23 cellular contexts compared by ENCODE assay signal in the genomic region with DNA sequence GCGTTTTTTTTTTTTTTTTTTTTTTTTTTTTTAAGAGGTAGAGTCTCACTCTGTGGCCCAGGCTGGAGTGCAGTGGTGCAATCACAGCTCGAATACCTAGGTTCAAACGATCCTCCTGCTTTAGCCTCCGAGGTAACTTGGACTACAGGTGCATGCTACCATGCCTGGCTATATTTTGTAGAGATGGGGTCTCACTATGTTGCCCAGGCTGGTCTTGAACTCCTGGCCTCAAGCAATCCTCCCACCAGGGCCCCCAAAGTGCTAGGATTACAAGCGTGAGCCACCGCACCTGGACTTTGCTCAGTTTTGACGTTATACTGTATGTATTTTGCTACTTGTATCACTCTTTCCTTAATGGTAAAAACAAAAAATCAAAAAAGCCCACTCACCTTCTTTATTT.
A peak's percentile ranks its signal among the peaks of the same experiment; 100 is the strongest.
DNase-seq lines count a peak whose midpoint lies in the region; ATAC-seq, FAIRE-seq and TF ChIP-seq lines count a peak whose summit lies in the region.
"Had no signal": no experiment of that assay in that cellular context is flagged by ENCODE, and none has a peak within 500 bp of the region (broad histone marks: within the 10 kb centered on the region; RNA-seq: fewer than 3 reads in every experiment).

No MANE protein-coding gene starts in this region.

- H3K27me3 Mint-ChIP-seq in WTC11 (ENCODE audit: low read depth) = no peaks in the 10 kb centered on the region; the same call in 1 of the 2 replicates

- no peaks in the 10 kb centered on the region for H3K36me3 Mint-ChIP-seq in WTC11
- H3K36me3 Mint-ChIP-seq: CD8-positive, alpha-beta T cell had no signal

- TF ChIP-seq EP300 in HepG2 (IDR thresholded peaks at IDR 0.05; ENCODE audit: low read depth in 2 of 2, low read length in 2 of 2) = no peak
- TF ChIP-seq EP300 in HepG2 (CRISPR knock-in tag; IDR thresholded peaks at IDR 0.05; ENCODE audit: borderline replicate concordance) = no peak

- H3K4me1 ChIP-seq in HepG2 (ENCODE audit: insufficient read depth, low read length) (no peaks in the 10 kb centered on the region), right lobe of liver (peaks cover 0 to 14% (median 3%) of the 10 kb centered on the region in 4 donors), upper lobe of right lung (no peaks in the 10 kb centered on the region)
- H3K4me1 ChIP-seq: BLaER1 treated with 17β-estradiol and CSF1 and Interleukin-3, amounts not matched to agents 10 nM and 100 nM; Caco-2 had no signal

- no peak for ATAC-seq in HepG2
- ATAC-seq in right lobe of liver = no peak
- no peak for ATAC-seq in WTC11
- no peak for ATAC-seq in upper lobe of right lung
- ATAC-seq: A549; CD8-positive, alpha-beta T cell; GM12878 had no signal

- no peaks in the 10 kb centered on the region for H4K20me1 ChIP-seq in HepG2 (ENCODE audit: insufficient read depth, low read length)
- H4K20me1 ChIP-seq: BLaER1 treated with 17β-estradiol and CSF1 and Interleukin-3, amounts not matched to agents 10 nM and 100 nM had no signal

- peaks cover 5% of the 10 kb centered on the region for H3K9me3 Mint-ChIP-seq in WTC11
- H3K9me3 Mint-ChIP-seq: CD4-positive, alpha-beta T cell; CD8-positive, alpha-beta T cell had no signal

- H3K27ac Mint-ChIP-seq in WTC11 = no peak overlapping the region
- H3K27ac Mint-ChIP-seq: B cell; CD4-positive, alpha-beta T cell; CD8-positive, alpha-beta T cell had no signal

- CTCF ChIA-PET in HepG2 (lab: Yijun Ruan, JAX; ENCODE audit: low intra/inter-chr PET ratio, low total read pairs) (no interaction called here), WTC11 (lab: Charles Lee) (interaction anchor here (0.7 to 5.2 kb wide), 5 partner anchors 17 to 456 kb away, joined by 3 to 34 read pairs (median 5); partner anchors contain the start of gene KCNB1)

- no peak overlapping the region for H2AFZ ChIP-seq in HepG2 (ENCODE audit: low read length)

- no peak for TF ChIP-seq RAD21 in HepG2 (CRISPR knock-in tag; IDR thresholded peaks at IDR 0.05)

- H3K79me2 ChIP-seq in HepG2 (ENCODE audit: insufficient read depth, low read length) = no peaks in the 10 kb centered on the region

- no peak for FAIRE-seq in HepG2 (lab: Jason Lieb, UNC)
- FAIRE-seq: A549, D721Med, GM12878, GM12892, GM18507 had no signal

- in situ Hi-C loops in HepG2 (cut with HindIII; ENCODE audit: extremely low pct_ligation_motif_present, low pct_unique_long_range_greater_than_20kb) = no loop called here

- H3K9me3 ChIP-seq in HepG2 (ENCODE audit: low read length) (no peaks in the 10 kb centered on the region), right lobe of liver (no peaks in the 10 kb centered on the region), upper lobe of right lung (no peaks in the 10 kb centered on the region)
- H3K9me3 ChIP-seq: A549 had no signal

- no TSS peak for BruUV-seq in HepG2 (replicated peaks; lab: Mats Ljungman, UMichigan)

- peaks cover 10 to 48% of the 10 kb centered on the region in 2 experiments; a peak in 4 of 5 replicates for H3K27me3 ChIP-seq in HepG2 (ENCODE audit: control insufficient read depth in 1 of 2, insufficient read depth in 2 of 2, low read length in 2 of 2)
- no peaks in the 10 kb centered on the region for H3K27me3 ChIP-seq in right lobe of liver
- no peaks in the 10 kb centered on the region for H3K27me3 ChIP-seq in upper lobe of right lung
- H3K27me3 ChIP-seq: BLaER1 treated with 17β-estradiol and CSF1 and Interleukin-3, amounts not matched to agents 10 nM and 100 nM had no signal

- H3K4me3 Mint-ChIP-seq in WTC11 = no peak overlapping the region
- H3K4me3 Mint-ChIP-seq: B cell; CD4-positive, alpha-beta T cell; CD8-positive, alpha-beta T cell had no signal

- H3K4me3 ChIP-seq in HepG2 (replicated peaks in 1 of 3; ENCODE audit: insufficient read depth in 1 of 3, low read depth in 2 of 3, low read length in 3 of 3) = no peak overlapping the region
- no peak overlapping the region for H3K4me3 ChIP-seq in right lobe of liver
- no peak overlapping the region for H3K4me3 ChIP-seq in upper lobe of right lung
- H3K4me3 ChIP-seq: A549; BLaER1 treated with 17β-estradiol and CSF1 and Interleukin-3, amounts not matched to agents 10 nM and 100 nM; GM12878 had no signal

- 1% methylated on average over 7 of the region's 7 CpGs for WGBS in HepG2 (ENCODE audit: low lambda C conversion rate)
- 66% methylated on average over 6 of the region's 7 CpGs for WGBS in right lobe of liver (ENCODE audit: insufficient coverage, low coverage, low lambda C conversion rate, missing lambda C conversion rate)

- POLR2A ChIA-PET in HepG2 (lab: Yijun Ruan, JAX) = no interaction called here
- POLR2A ChIA-PET in WTC11 (lab: Charles Lee) = no interaction called here

- DNase-seq in HepG2 (ENCODE audit: low spot score) (no peak), right lobe of liver (no peak), WTC11 (ENCODE audit: low spot score) (no peak), posterior vena cava (ENCODE audit: low spot score) (peak; percentile 18), upper lobe of right lung (no peak), iPS-NIHi11 (ENCODE audit: low spot score) (no peak)
- DNase-seq: AML-193; Caco-2; Calu3; CD4-positive, alpha-beta T cell; CD8-positive, alpha-beta T cell; DND-41; EL; GDM1 had no signal

- no peak for TF ChIP-seq POLR2A in HepG2 (IDR thresholded peaks at IDR 0.05; ENCODE audit: insufficient read depth in 1 of 2, low read depth in 2 of 2, low read length in 2 of 2)
- no peak for TF ChIP-seq POLR2A in right lobe of liver (IDR thresholded peaks at IDR 0.05)

- intact Hi-C loops in HepG2 (cut with micrococcal nuclease; ENCODE audit: unreplicated experiment) = no loop called here
- intact Hi-C loops in right lobe of liver (cut with DNase I) = no loop called here
- intact Hi-C loops in posterior vena cava (cut with DNase I) = no loop called here
- intact Hi-C loops in upper lobe of right lung (cut with DNase I) = no loop called here

- TF ChIP-seq CTCF in HepG2 (CRISPR knock-in tag; IDR thresholded peaks at IDR 0.05) (no peak), right lobe of liver (IDR thresholded peaks at IDR 0.05) (no peak), WTC11 (IDR thresholded peaks at IDR 0.05) (no peak), upper lobe of right lung (IDR thresholded peaks at IDR 0.05) (no peak)

- no peak overlapping the region for H3K9ac ChIP-seq in HepG2 (ENCODE audit: insufficient read depth, low read depth, low read length)
- H3K9ac ChIP-seq: BLaER1 treated with 17β-estradiol and CSF1 and Interleukin-3, amounts not matched to agents 10 nM and 100 nM had no signal

- H3K4me1 Mint-ChIP-seq in WTC11 = peaks cover 19% of the 10 kb centered on the region
- H3K4me1 Mint-ChIP-seq: B cell had no signal

- H3K27ac ChIP-seq in HepG2 (ENCODE audit: extremely low read length, insufficient read depth, low read length) (no peak overlapping the region), right lobe of liver (no peak overlapping the region), upper lobe of right lung (no peak overlapping the region)
- H3K27ac ChIP-seq: 22Rv1; BLaER1 treated with 17β-estradiol and CSF1 and Interleukin-3, amounts not matched to agents 10 nM and 100 nM; C4-2B had no signal

- H3K4me2 ChIP-seq in HepG2 (ENCODE audit: low read depth, low read length) = no peak overlapping the region
- H3K4me2 ChIP-seq: A549; BLaER1 treated with 17β-estradiol and CSF1 and Interleukin-3, amounts not matched to agents 10 nM and 100 nM had no signal

- H3K36me3 ChIP-seq in HepG2 (replicated peaks in 1 of 2; ENCODE audit: control insufficient read depth in 1 of 2, insufficient read depth in 2 of 2, low read length in 2 of 2) (no peaks in the 10 kb centered on the region), right lobe of liver (no peaks in the 10 kb centered on the region), upper lobe of right lung (no peaks in the 10 kb centered on the region)
- H3K36me3 ChIP-seq: BLaER1 treated with 17β-estradiol and CSF1 and Interleukin-3, amounts not matched to agents 10 nM and 100 nM had no signal

TF ChIP-seq in HepG2, 621 proteins besides CTCF, POLR2A, EP300 and RAD21 (continues in another document):
- TF ChIP-seq, protein P1, sequence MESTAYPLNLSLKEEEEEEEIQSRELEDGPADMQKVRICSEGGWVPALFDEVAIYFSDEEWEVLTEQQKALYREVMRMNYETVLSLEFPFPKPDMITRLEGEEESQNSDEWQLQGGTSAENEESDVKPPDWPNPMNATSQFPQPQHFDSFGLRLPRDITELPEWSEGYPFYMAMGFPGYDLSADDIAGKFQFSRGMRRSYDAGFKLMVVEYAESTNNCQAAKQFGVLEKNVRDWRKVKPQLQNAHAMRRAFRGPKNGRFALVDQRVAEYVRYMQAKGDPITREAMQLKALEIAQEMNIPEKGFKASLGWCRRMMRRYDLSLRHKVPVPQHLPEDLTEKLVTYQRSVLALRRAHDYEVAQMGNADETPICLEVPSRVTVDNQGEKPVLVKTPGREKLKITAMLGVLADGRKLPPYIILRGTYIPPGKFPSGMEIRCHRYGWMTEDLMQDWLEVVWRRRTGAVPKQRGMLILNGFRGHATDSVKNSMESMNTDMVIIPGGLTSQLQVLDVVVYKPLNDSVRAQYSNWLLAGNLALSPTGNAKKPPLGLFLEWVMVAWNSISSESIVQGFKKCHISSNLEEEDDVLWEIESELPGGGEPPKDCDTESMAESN (CRISPR knock-in tag; conservative IDR thresholded peaks at IDR 0.05) = no peak
- TF ChIP-seq ZNF121 (CRISPR knock-in tag; IDR thresholded peaks at IDR 0.05) (peak; percentile 45; the same call in 1 of the 2 replicates), NCOA1 (CRISPR knock-in tag; IDR thresholded peaks at IDR 0.05) (no peak)

TF ChIP-seq in WTC11, 78 proteins besides CTCF, POLR2A, EP300 and RAD21:
- TF ChIP-seq JUN (CRISPR knock-in tag; IDR thresholded peaks at IDR 0.05) (no peak), ZNF121 (CRISPR knock-in tag; IDR thresholded peaks at IDR 0.05) (peak; percentile 89)
TF ChIP-seq in WTC11: peak in this region for 1.

Comparison
In these comparisons a context has a peak if more than half of its experiments do, and no peak if none do; other contexts are left out.
1. Of the 50 proteins assayed by ChIP-seq in both HepG2 and WTC11: peak only in HepG2: none; only in WTC11: none; in both: ZNF121; in neither: 49.